Comparison of ENCODE assay signal across 14 cellular contexts in the genomic region with DNA sequence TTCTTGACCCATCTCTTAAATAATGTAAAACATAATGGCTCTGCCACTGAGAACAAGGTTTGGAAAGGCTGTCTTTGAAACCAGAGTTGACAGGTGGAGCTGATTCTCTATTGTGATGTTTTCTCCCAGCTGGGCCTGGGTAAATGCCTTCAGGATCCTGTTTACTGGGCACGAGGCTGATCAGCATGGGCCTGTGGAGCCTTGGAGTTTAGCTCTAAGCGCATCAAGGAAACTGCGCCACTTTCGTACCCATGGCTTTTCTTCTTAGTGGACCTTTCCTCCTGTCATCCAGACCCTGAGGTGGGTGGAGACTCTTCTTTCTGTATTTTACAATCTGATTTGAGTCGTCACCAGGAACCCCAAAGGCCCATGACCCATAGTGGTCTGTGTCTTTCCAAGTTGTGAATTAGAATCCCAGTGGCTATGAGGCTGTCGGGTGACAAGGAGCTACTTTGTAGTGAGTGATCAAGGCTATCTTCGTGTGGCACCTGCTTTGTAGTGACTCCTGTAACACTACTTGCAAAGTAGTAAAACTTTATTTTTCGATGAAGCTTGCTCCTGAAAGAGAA.
DNase-seq lines count a peak whose midpoint lies in the region; TF ChIP-seq lines count a peak whose summit lies in the region.
"Had no signal": no experiment of that assay in that cellular context is flagged by ENCODE, and none has a peak within 500 bp of the region (broad histone marks: within the 10 kb centered on the region; RNA-seq: fewer than 3 reads in every experiment).

No MANE protein-coding gene starts in this region.

- H3K79me2 ChIP-seq in OCI-LY1 (ENCODE audit: insufficient read depth, low read length) (no peaks in the 10 kb centered on the region), parathyroid adenoma (no peaks in the 10 kb centered on the region)

- no peaks in the 10 kb centered on the region for H4K20me1 ChIP-seq in OCI-LY1 (ENCODE audit: insufficient read depth, low read length)

- DNase-seq in NCI-H510A treated with DMSO at 0.1 percent for 48 hours (lab: John Stamatoyannopoulos, UW) (peak; percentile 15), NCI-H510A (lab: John Stamatoyannopoulos, UW) (no peak), lower leg skin (ENCODE audit: low spot score in 2 of 2) (peak; percentile 2 to 34), NCI-H2029 (lab: John Stamatoyannopoulos, UW) (no peak), dorsolateral prefrontal cortex (no peak)
- DNase-seq in activated naive CD4-positive, alpha-beta T cell treated with Interleukin-2 at 50 U/mL for 16 hours: no peak
- DNase-seq: 8988T; CD4-positive, alpha-beta memory T cell; GM23248; NCI-H1417; NCI-H2029 treated with DMSO at 0.1 percent for 48 hours; NCI-H524 treated with DMSO at 0.1 percent for 48 hours had no signal

- H3K9me3 ChIP-seq in OCI-LY1 (ENCODE audit: low read length) (no peaks in the 10 kb centered on the region), parathyroid adenoma (ENCODE audit: control insufficient read depth, low read length) (no peaks in the 10 kb centered on the region)

- H2AFZ ChIP-seq in OCI-LY1 (ENCODE audit: low read length): no peak overlapping the region
- peak overlapping the region; percentile 27 for H2AFZ ChIP-seq in parathyroid adenoma
- H2AFZ ChIP-seq: GM23248 had no signal

- intact Hi-C loops in lower leg skin (cut with DNase I; ENCODE audit: low total_unique reads) (no loop called here), dorsolateral prefrontal cortex (cut with DNase I) (loop anchor here (10.0 kb wide), 2 partner anchors 845 to 1135 kb away; a partner anchor contains a TSS)

- H3K4me2 ChIP-seq in OCI-LY1 (ENCODE audit: low read length) (no peak overlapping the region), parathyroid adenoma (ENCODE audit: low read length) (no peak overlapping the region)

- H3K27ac ChIP-seq in OCI-LY1 (ENCODE audit: low read depth, low read length, poor library complexity, severe bottlenecking): peak overlapping the region; percentile 17
- no peak overlapping the region for H3K27ac ChIP-seq in parathyroid adenoma
- H3K27ac ChIP-seq in dorsolateral prefrontal cortex: no peak overlapping the region
- H3K27ac ChIP-seq: GM23248 had no signal

- H3K9me2 ChIP-seq in OCI-LY1 (ENCODE audit: low read depth, low read length): no peaks in the 10 kb centered on the region

- H3K4me1 ChIP-seq in OCI-LY1 (ENCODE audit: insufficient read depth, low read length, severe bottlenecking) (peaks cover 38% of the 10 kb centered on the region), parathyroid adenoma (peaks cover 9% of the 10 kb centered on the region)

- H3K36me3 ChIP-seq in OCI-LY1 (ENCODE audit: insufficient read depth, low read length): peaks cover 92% of the 10 kb centered on the region
- no peaks in the 10 kb centered on the region for H3K36me3 ChIP-seq in parathyroid adenoma (ENCODE audit: control insufficient read depth, insufficient read depth, low read length)

- H3K27me3 ChIP-seq in OCI-LY1 (ENCODE audit: insufficient read depth, low read length) (no peaks in the 10 kb centered on the region), parathyroid adenoma (ENCODE audit: control insufficient read depth, insufficient read depth, low read length) (no peaks in the 10 kb centered on the region), dorsolateral prefrontal cortex (no peaks in the 10 kb centered on the region)

- TF ChIP-seq CTCF in OCI-LY1 (IDR thresholded peaks at IDR 0.05; ENCODE audit: low read length) (no peak), lower leg skin (IDR thresholded peaks at IDR 0.05) (no peak), parathyroid adenoma (IDR thresholded peaks at IDR 0.05) (no peak), dorsolateral prefrontal cortex (IDR thresholded peaks at IDR 0.05 in 54 of 56, conservative IDR thresholded peaks at IDR 0.05 in 2 of 56; ENCODE audit: low read depth in 1 of 56, partially characterized antibody in 56 of 56) (no peak)

- no peak for TF ChIP-seq POLR2A in lower leg skin (IDR thresholded peaks at IDR 0.05)

- H3K4me3 ChIP-seq in OCI-LY1 (ENCODE audit: low read depth, low read length, poor library complexity, severe bottlenecking) (no peak overlapping the region), lower leg skin (ENCODE audit: low read depth, poor library complexity, severe bottlenecking) (no peak overlapping the region), parathyroid adenoma (ENCODE audit: low read depth, low read length) (no peak overlapping the region), dorsolateral prefrontal cortex (no peak overlapping the region)
- H3K4me3 ChIP-seq: GM23248 had no signal

- H3F3A ChIP-seq in OCI-LY1 (ENCODE audit: insufficient read depth, low read length): no peaks in the 10 kb centered on the region

- WGBS in lower leg skin, 2 donors: 94 to 95% methylated on average over 8 of the region's 8 CpGs

- H3K9ac ChIP-seq in OCI-LY1 (ENCODE audit: low read length) (no peak overlapping the region), parathyroid adenoma (no peak overlapping the region)
- H3K9ac ChIP-seq: GM23248 had no signal

Comparison
In these comparisons a context has a peak if more than half of its experiments do, and no peak if none do; other contexts are left out.
1. DNase-seq: peak in NCI-H510A treated with DMSO at 0.1 percent for 48 hours (single experiment) and lower leg skin (2 of 2); none in NCI-H510A (single experiment), NCI-H2029 (single experiment), dorsolateral prefrontal cortex (0 of 10) and activated naive CD4-positive, alpha-beta T cell treated with Interleukin-2 at 50 U/mL for 16 hours (single experiment).